Comparison of ENCODE assay signal across 20 cellular contexts in the genomic region with DNA sequence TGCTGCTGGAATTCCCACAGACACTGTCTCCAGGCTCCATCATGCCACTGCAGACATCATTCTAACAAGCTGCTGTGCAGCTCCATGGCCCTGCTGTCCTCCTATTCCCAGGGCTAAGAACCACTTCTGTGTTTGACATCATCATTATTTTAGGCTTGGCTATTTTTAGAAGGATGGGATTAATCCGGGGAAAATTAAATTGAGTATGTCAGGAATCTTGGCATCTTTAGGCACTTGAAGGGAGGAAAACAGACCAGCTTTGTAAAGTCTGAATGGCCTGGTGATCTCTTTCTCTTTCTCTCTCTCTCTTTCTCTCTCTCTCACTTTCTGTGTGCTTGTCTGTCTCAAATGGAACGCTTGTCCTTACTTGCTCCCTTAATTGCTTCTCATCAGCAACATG.
DNase-seq lines count a peak whose midpoint lies in the region; ATAC-seq and TF ChIP-seq lines count a peak whose summit lies in the region.
"Had no signal": no experiment of that assay in that cellular context is flagged by ENCODE, and none has a peak within 500 bp of the region (broad histone marks: within the 10 kb centered on the region; RNA-seq: fewer than 3 reads in every experiment).

No MANE protein-coding gene starts in this region.

- ATAC-seq in GM21390 (IDR thresholded peaks at IDR 0.05; ENCODE audit: unreplicated experiment), result no peak
- ATAC-seq: GM12878; PC-3; stimulated activated effector memory CD8-positive, alpha-beta T cell treated with anti-CD3 and anti-CD28 coated beads, Interleukin-12 subunit alpha, Interleukin-12 subunit beta, amount 100 ng/mL, for 72 hours had no signal

- no peaks in the 10 kb centered on the region for H3K79me2 ChIP-seq in Karpas-422 (ENCODE audit: low read length)

- TF ChIP-seq CTCF in retinal pigment epithelial cell (conservative IDR thresholded peaks at IDR 0.05; ENCODE audit: low read depth, low read length), result no peak

- H3K4me2 ChIP-seq in Karpas-422 (ENCODE audit: low read depth, low read length, poor library complexity, severe bottlenecking), result no peak overlapping the region

- H2AFZ ChIP-seq in Karpas-422 (ENCODE audit: low read length), result no peak overlapping the region

- no peaks in the 10 kb centered on the region for H3K4me1 ChIP-seq in Karpas-422 (ENCODE audit: low read length)
- H3K4me1 ChIP-seq: spleen had no signal

- H3K27me3 ChIP-seq in Karpas-422 (ENCODE audit: low read length), result no peaks in the 10 kb centered on the region
- H3K27me3 ChIP-seq: ovary, spleen had no signal

- no peak overlapping the region for H3K9ac ChIP-seq in Karpas-422 (ENCODE audit: low read length)

- H4K20me1 ChIP-seq in Karpas-422 (ENCODE audit: insufficient read depth, low read depth, low read length), result no peaks in the 10 kb centered on the region

- H3K36me3 ChIP-seq in Karpas-422 (ENCODE audit: insufficient read depth, low read length), result no peaks in the 10 kb centered on the region
- H3K36me3 ChIP-seq: ovary, spleen had no signal

- H3K9me3 ChIP-seq in Karpas-422 (ENCODE audit: low read length), result peaks cover 13% of the 10 kb centered on the region; the same call in 1 of the 2 replicates
- H3K9me3 ChIP-seq: ovary had no signal

- H3K9me2 ChIP-seq in Karpas-422 (replicated peaks; ENCODE audit: insufficient read depth, low read length), result no peaks in the 10 kb centered on the region

- H3K4me3 ChIP-seq in retinal pigment epithelial cell (ENCODE audit: low read length) (no peak overlapping the region), Karpas-422 (ENCODE audit: low read length) (no peak overlapping the region)
- H3K4me3 ChIP-seq: GM12878, ovary, spleen had no signal

- DNase-seq in NCI-H187 treated with DMSO at 0.1 percent for 48 hours (lab: John Stamatoyannopoulos, UW), result peak; percentile 33
- DNase-seq in NCI-H187 (lab: John Stamatoyannopoulos, UW), result no peak
- DNase-seq in NCI-H2227 treated with DMSO at 0.1 percent for 48 hours (lab: John Stamatoyannopoulos, UW), result peak; percentile 1
- DNase-seq in foreskin melanocyte, result peak; percentile 58
- peak; percentile 11 for DNase-seq in retinal pigment epithelial cell (ENCODE audit: low read depth)
- no peak for DNase-seq in HuH-7 (ENCODE audit: low spot score)
- DNase-seq in Karpas-422, result no peak
- DNase-seq: activated CD4-positive, alpha-beta T cell treated with anti-CD3 and anti-CD28 coated beads, Interleukin-2, amount 50 U/mL, for 4 hours; activated naive CD8-positive, alpha-beta T cell treated with anti-CD3 and anti-CD28 coated beads, Interleukin-2, amount 10 ng/mL, durations not matched to agents 7 days and 5 days; activated T-cell treated with anti-CD3 and anti-CD28 coated beads, Interleukin-2, amount 50 U/mL, for 1 hour; CD4-positive, alpha-beta T cell; effector memory CD4-positive, alpha-beta T cell; NCI-H446 treated with DMSO at 0.1 percent for 48 hours; ovary; PC-3; spleen; trophoblast cell had no signal

- no peak overlapping the region for H3K27ac ChIP-seq in Karpas-422 (ENCODE audit: low read length)
- H3K27ac ChIP-seq: ovary, spleen had no signal

Comparison
In these comparisons a context has a peak if more than half of its experiments do, and no peak if none do; other contexts are left out.
1. DNase-seq: peak in NCI-H187 treated with DMSO at 0.1 percent for 48 hours (single experiment), NCI-H2227 treated with DMSO at 0.1 percent for 48 hours (single experiment), foreskin melanocyte (single experiment) and retinal pigment epithelial cell (single experiment); none in NCI-H187 (0 of 2), HuH-7 (single experiment) and Karpas-422 (single experiment).